ENCODE assay signal across 9 cellular contexts in the genomic region with DNA sequence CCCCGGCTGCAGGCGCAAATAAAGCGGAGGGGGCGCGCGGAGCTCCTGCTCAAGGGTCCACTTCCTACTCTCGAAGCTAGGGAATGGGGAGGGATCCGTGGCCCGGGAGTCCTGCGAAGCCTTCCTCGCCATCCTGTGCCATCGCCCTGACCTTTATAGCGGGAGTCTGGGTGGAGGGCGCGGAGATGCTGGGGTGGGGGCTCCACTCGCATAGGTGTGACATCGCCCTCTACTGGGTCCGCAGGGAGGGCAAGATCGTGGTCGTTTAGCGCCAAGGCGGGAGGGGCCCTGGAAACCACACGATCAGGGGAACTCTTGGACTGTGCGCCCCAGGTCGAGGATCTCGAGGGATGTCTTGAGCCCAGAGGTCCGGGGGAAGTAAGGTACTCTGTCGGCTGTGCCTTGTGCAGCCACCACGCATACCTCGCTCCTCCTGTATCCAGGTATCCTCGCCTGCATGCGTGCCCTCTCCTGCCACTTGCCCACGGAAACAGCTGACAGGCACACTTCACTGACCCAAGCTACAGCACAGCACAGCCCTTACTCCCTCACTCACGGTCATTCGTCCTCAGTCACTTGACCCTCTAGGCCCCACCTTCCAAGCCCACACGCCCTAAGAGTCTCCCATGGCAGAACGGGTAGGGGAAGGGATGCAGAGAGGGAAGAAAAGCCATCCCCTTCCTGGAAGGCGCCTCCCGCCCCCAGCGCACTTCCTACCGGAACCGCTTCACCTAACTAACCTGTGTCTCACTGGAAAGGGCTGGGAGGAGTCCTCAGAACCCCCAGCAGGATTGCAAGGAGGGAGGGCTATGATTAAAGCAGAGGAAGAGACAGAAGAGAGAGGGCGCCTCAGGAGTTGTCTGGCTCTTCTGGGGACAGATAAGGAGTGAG. TPM values are rescaled to one million over a fixed set of nuclear protein-coding genes. Genes with fewer than 3 reads are reported as not detected.
DNase-seq lines count a peak whose midpoint lies in the region; ATAC-seq and TF ChIP-seq lines count a peak whose summit lies in the region.
"Had no signal": no experiment of that assay in that cellular context is flagged by ENCODE, and none has a peak within 500 bp of the region (broad histone marks: within the 10 kb centered on the region; RNA-seq: fewer than 3 reads in every experiment).

No MANE protein-coding gene starts in this region.

- H3K4me1 ChIP-seq in iPS-18a (ENCODE audit: control insufficient read depth, low read depth, low read length) (peaks cover 20% of the 10 kb centered on the region), spleen (peaks cover 5 to 48% (median 23%) of the 10 kb centered on the region in 6 donors)

- H3K36me3 Mint-ChIP-seq in activated T-helper 17 cell treated with anti-CD3 and anti-CD28 coated beads, Interleukin-2, amount 50 U/mL, for 72 hours (ENCODE audit: low read depth): no peaks in the 10 kb centered on the region

- H3K9me3 Mint-ChIP-seq in activated T-helper 17 cell treated with anti-CD3 and anti-CD28 coated beads, Interleukin-2, amount 50 U/mL, for 72 hours: no peaks in the 10 kb centered on the region

- 26 to 44% (median 29%) methylated on average over 21 to 43 of the region's 43 CpGs for WGBS in spleen, 5 donors

- H3K4me3 ChIP-seq in iPS-18a (ENCODE audit: low read length): peak overlapping the region; percentile 65
- H3K4me3 ChIP-seq in spleen: peak overlapping the region; percentile 17 to 68 (median 40)

- peaks cover 5% of the 10 kb centered on the region for H3K4me1 Mint-ChIP-seq in activated T-helper 17 cell treated with anti-CD3 and anti-CD28 coated beads, Interleukin-2, amount 50 U/mL, for 72 hours

- H3K27me3 Mint-ChIP-seq in activated T-helper 17 cell treated with anti-CD3 and anti-CD28 coated beads, Interleukin-2, amount 50 U/mL, for 72 hours: peaks cover 18% of the 10 kb centered on the region

- ATAC-seq in activated T-helper 17 cell treated with anti-CD3 and anti-CD28 coated beads, Interleukin-2, amount 50 U/mL, for 72 hours (replicated peaks): peak; percentile 19
- no peak for ATAC-seq in HG02642 (IDR thresholded peaks at IDR 0.05; ENCODE audit: poor library complexity, unreplicated experiment)

- H3K27ac ChIP-seq in iPS-18a (ENCODE audit: low read length) (no peak overlapping the region), spleen (peak overlapping the region in 2 of 8 donors; percentile 34 to 57)

- H3K9me3 ChIP-seq in iPS-18a (ENCODE audit: control insufficient read depth, low read depth, low read length): no peaks in the 10 kb centered on the region
- H3K9me3 ChIP-seq in spleen: no peaks in the 10 kb centered on the region

- H3K4me3 Mint-ChIP-seq in activated T-helper 17 cell treated with anti-CD3 and anti-CD28 coated beads, Interleukin-2, amount 50 U/mL, for 72 hours: peak overlapping the region; percentile 10

- no peaks in the 10 kb centered on the region for H3K36me3 ChIP-seq in iPS-18a (ENCODE audit: control insufficient read depth, low read depth, low read length)
- H3K36me3 ChIP-seq in spleen: no peaks in the 10 kb centered on the region

- H3K27me3 ChIP-seq in iPS-18a (ENCODE audit: control insufficient read depth, insufficient read depth, low read length) (peaks cover 51% of the 10 kb centered on the region), spleen (replicated peaks in 1 of 7) (peaks cover 0 to 44% (median 13%) of the 10 kb centered on the region in 7 donors)

- peak in 3 of 11 experiments; percentile 13 to 21 (median 21) for TF ChIP-seq CTCF in spleen (IDR thresholded peaks at IDR 0.05 in 8 of 11, conservative IDR thresholded peaks at IDR 0.05 in 3 of 11)

- DNase-seq in DMS153 treated with DMSO at 0.1 percent for 48 hours (lab: John Stamatoyannopoulos, UW; ENCODE audit: unreplicated experiment): peak; percentile 49
- DNase-seq in DMS153 (lab: John Stamatoyannopoulos, UW): no peak
- no peak for DNase-seq in spleen
- DNase-seq in T1000 (lab: John Stamatoyannopoulos, UW): no peak
- no peak for DNase-seq in HuH-7 (ENCODE audit: low spot score)
- DNase-seq: 8988T had no signal

- H3K9ac ChIP-seq in iPS-18a (ENCODE audit: low read length): no peak overlapping the region

- no peak overlapping the region for H3K27ac Mint-ChIP-seq in activated T-helper 17 cell treated with anti-CD3 and anti-CD28 coated beads, Interleukin-2, amount 50 U/mL, for 72 hours

- intact Hi-C loops in spleen (cut with DNase I; ENCODE audit: low total_unique reads): no loop called here

- TF ChIP-seq POLR2A in spleen (IDR thresholded peaks at IDR 0.05): no peak

RNA-seq across cellular contexts. Expression of gene EPHB3, which starts 22.7 kb away (rescaled TPM):
- total RNA-seq in activated T-helper 17 cell treated with anti-CD3 and anti-CD28 coated beads, Interleukin-2, amount 50 U/mL, for 72 hours: under 1 TPM in 1 of 2 donors, not detected in 1; 0.11 TPM
- 1 to 10 TPM in 4 of 7 donors, under 1 TPM in 3; 0.23 to 2.3 (median 1.3) TPM for total RNA-seq in spleen
- under 1 TPM; 0.48 to 0.98 (median 0.52) TPM for polyA plus RNA-seq in spleen
